Comparison of ENCODE assay signal across 1 cellular context in genomic region chr4:55670695-55671094, GRCh38.
TF ChIP-seq lines count a peak whose summit lies in the region.

No MANE protein-coding gene starts in this region.

TF ChIP-seq in K562, 482 proteins besides CTCF, POLR2A, EP300 and RAD21 (continued from another document and continues in another):
- TF ChIP-seq ZMIZ1 (IDR thresholded peaks at IDR 0.05; ENCODE audit: low read depth in 2 of 2, low read length in 2 of 2), result no peak
- TF ChIP-seq ATF4 (CRISPR knock-in tag; IDR thresholded peaks at IDR 0.05), result no peak
- no peak for TF ChIP-seq ZSCAN32 (CRISPR knock-in tag; IDR thresholded peaks at IDR 0.05)
- TF ChIP-seq GMEB1 (CRISPR knock-in tag; IDR thresholded peaks at IDR 0.05), result no peak
- TF ChIP-seq HNRNPK (IDR thresholded peaks at IDR 0.05; ENCODE audit: low read depth, low read length, poor library complexity, severe bottlenecking), result no peak
- peak; percentile 69; the same call in 1 of the 2 replicates for TF ChIP-seq TOE1 (IDR thresholded peaks at IDR 0.05; ENCODE audit: borderline replicate concordance)
- no peak for TF ChIP-seq TOE1 (CRISPR knock-in tag; IDR thresholded peaks at IDR 0.05; ENCODE audit: borderline replicate concordance, low read depth)
- no peak for TF ChIP-seq ZFP91 (CRISPR knock-in tag; IDR thresholded peaks at IDR 0.05)
- TF ChIP-seq ZNF518B (CRISPR knock-in tag; IDR thresholded peaks at IDR 0.05), result no peak
- peak; percentile 66 for TF ChIP-seq TAL1 (IDR thresholded peaks at IDR 0.05)
- no peak for TF ChIP-seq MECOM (CRISPR knock-in tag; IDR thresholded peaks at IDR 0.05)
- TF ChIP-seq MAFF (IDR thresholded peaks at IDR 0.05; ENCODE audit: low read length), result no peak
- TF ChIP-seq HNRNPLL (IDR thresholded peaks at IDR 0.05; ENCODE audit: low read depth, low read length, poor library complexity, severe bottlenecking), result no peak
- no peak for TF ChIP-seq LARP7 (IDR thresholded peaks at IDR 0.05)
- no peak for TF ChIP-seq ETS1 (conservative IDR thresholded peaks at IDR 0.05; ENCODE audit: control insufficient read depth, low read depth, low read length)
- TF ChIP-seq USF1 (CRISPR knock-in tag; IDR thresholded peaks at IDR 0.05), result 0 out of 2 replicates have a peak, but pooled peaks have one; percentile 34
- no peak for TF ChIP-seq SRF (CRISPR knock-in tag; IDR thresholded peaks at IDR 0.05)
- TF ChIP-seq SP1 (CRISPR knock-in tag; IDR thresholded peaks at IDR 0.05), result no peak
- TF ChIP-seq MCM5 (IDR thresholded peaks at IDR 0.05; ENCODE audit: low read depth), result no peak
- no peak for TF ChIP-seq CTBP1 (IDR thresholded peaks at IDR 0.05; ENCODE audit: borderline replicate concordance)
- TF ChIP-seq L3MBTL2 (IDR thresholded peaks at IDR 0.05), result no peak
- TF ChIP-seq ZNF24 (IDR thresholded peaks at IDR 0.05), result no peak
- TF ChIP-seq TRIM24 (IDR thresholded peaks at IDR 0.05), result peak in 1 of 2 experiments; percentile 32; a peak in 2 of 4 replicates
- no peak for TF ChIP-seq CBFB (CRISPR knock-in tag; IDR thresholded peaks at IDR 0.05)
- no peak for TF ChIP-seq MTA3 (IDR thresholded peaks at IDR 0.05; ENCODE audit: borderline replicate concordance)
- no peak for TF ChIP-seq E2F6 (IDR thresholded peaks at IDR 0.05; ENCODE audit: borderline replicate concordance in 1 of 2, extremely low read depth in 1 of 2, insufficient read depth in 1 of 2, insufficient read length in 1 of 2, low read depth in 1 of 2, low read length in 1 of 2, poor library complexity in 1 of 2, severe bottlenecking in 1 of 2)
- TF ChIP-seq RFX1 (IDR thresholded peaks at IDR 0.05), result peak; percentile 24; the same call in 1 of the 2 replicates
- no peak for TF ChIP-seq ATF1 (CRISPR knock-in tag; IDR thresholded peaks at IDR 0.05)
- TF ChIP-seq ATF1 (tag; IDR thresholded peaks at IDR 0.05), result no peak
- no peak for TF ChIP-seq ZBTB49 (CRISPR knock-in tag; IDR thresholded peaks at IDR 0.05; ENCODE audit: borderline replicate concordance)
- TF ChIP-seq ELF4 (CRISPR knock-in tag; IDR thresholded peaks at IDR 0.05), result no peak
- no peak for TF ChIP-seq BACH1 (tag; IDR thresholded peaks at IDR 0.05)
- TF ChIP-seq ELF1 (tag; IDR thresholded peaks at IDR 0.05), result no peak
- no peak for TF ChIP-seq FOXK2 (conservative IDR thresholded peaks at IDR 0.05 in 1 of 2, IDR thresholded peaks at IDR 0.05 in 1 of 2; ENCODE audit: low read depth in 2 of 2)
- TF ChIP-seq ZNF79 (CRISPR knock-in tag; IDR thresholded peaks at IDR 0.05; ENCODE audit: low read depth), result no peak
- TF ChIP-seq CBFA2T2 (conservative IDR thresholded peaks at IDR 0.05), result peak; percentile 48
- no peak for TF ChIP-seq JUND (IDR thresholded peaks at IDR 0.05; ENCODE audit: borderline replicate concordance, low read depth, low read length)
- peak; percentile 18; the same call in 1 of the 3 replicates for TF ChIP-seq JUND (tag; IDR thresholded peaks at IDR 0.05; ENCODE audit: borderline replicate concordance, low read depth, low read length)
- no peak for TF ChIP-seq NR2F6 (CRISPR knock-in tag; IDR thresholded peaks at IDR 0.05)
- no peak for TF ChIP-seq ZNF134 (CRISPR knock-in tag; conservative IDR thresholded peaks at IDR 0.05)
- TF ChIP-seq SOX6 (IDR thresholded peaks at IDR 0.05), result 0 out of 2 replicates have a peak, but pooled peaks have one; percentile 11
- TF ChIP-seq HMG20B (CRISPR knock-in tag; IDR thresholded peaks at IDR 0.05), result no peak
- TF ChIP-seq ATF7 (IDR thresholded peaks at IDR 0.05), result peak; percentile 30; the same call in 1 of the 2 replicates
- TF ChIP-seq TFE3 (CRISPR knock-in tag; IDR thresholded peaks at IDR 0.05), result peak; percentile 73
- no peak for TF ChIP-seq ZFP1 (CRISPR knock-in tag; IDR thresholded peaks at IDR 0.05)
- TF ChIP-seq PML (IDR thresholded peaks at IDR 0.05; ENCODE audit: low read length), result no peak
- TF ChIP-seq SREBF2 (CRISPR knock-in tag; IDR thresholded peaks at IDR 0.05), result no peak
